8 cellular contexts compared by ENCODE assay signal in genomic region chr17:48944519-48945260, GRCh38. TPM values are rescaled to one million over a fixed set of nuclear protein-coding genes. Genes with fewer than 3 reads are reported as not detected.
DNase-seq lines count a peak whose midpoint lies in the region; ATAC-seq, FAIRE-seq and TF ChIP-seq lines count a peak whose summit lies in the region.

A gene with protein sequence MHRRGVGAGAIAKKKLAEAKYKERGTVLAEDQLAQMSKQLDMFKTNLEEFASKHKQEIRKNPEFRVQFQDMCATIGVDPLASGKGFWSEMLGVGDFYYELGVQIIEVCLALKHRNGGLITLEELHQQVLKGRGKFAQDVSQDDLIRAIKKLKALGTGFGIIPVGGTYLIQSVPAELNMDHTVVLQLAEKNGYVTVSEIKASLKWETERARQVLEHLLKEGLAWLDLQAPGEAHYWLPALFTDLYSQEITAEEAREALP (minus strand): TSS chr17:48944842. CDS start chr17:48944734, 108 bp downstream.

- peaks cover 0 to 24% (median 15%) of the 10 kb centered on the region in 4 donors for H3K36me3 ChIP-seq in upper lobe of left lung

- DNase-seq in GM12892 (ENCODE audit: insufficient read length) (peak; percentile 98), NCI-H146 treated with DMSO at 0.1 percent for 48 hours (lab: John Stamatoyannopoulos, UW; ENCODE audit: unreplicated experiment) (peak; percentile 44), amniotic epithelial cell (ENCODE audit: low read depth) (peak; percentile 84), left cardiac atrium (peak; percentile 94), posterior vena cava (ENCODE audit: low spot score) (peak; percentile 98), upper lobe of left lung (peak; percentile 90 to 100)

- peak in 1 of 4 donors; percentile 2 for TF ChIP-seq EP300 in upper lobe of left lung (IDR thresholded peaks at IDR 0.05)

- peak; percentile 87 for FAIRE-seq in GM12892 (lab: Jason Lieb, UNC)

- no peaks in the 10 kb centered on the region for H3K27me3 ChIP-seq in upper lobe of left lung

- WGBS in upper lobe of left lung, 2 donors = 3 to 5% methylated on average over 28 to 32 of the region's 55 CpGs

- intact Hi-C loops in T-helper 1 cell treated with Interleukin-12 subunit alpha and Interleukin-12 subunit beta and Interleukin-4 antibody, amounts not matched to agents 30 ng/mL and 1 ng/mL, for 36 hours (cut with micrococcal nuclease) = loop anchor here (1.0 to 10.0 kb wide), 5 partner anchors 35 to 840 kb away; partner anchors contain the start of genes ATP5MC1, CBX1 and SNX11
- intact Hi-C loops in left cardiac atrium (cut with DNase I) (no loop called here), posterior vena cava (cut with DNase I) (no loop called here)

- H3K9me3 ChIP-seq in upper lobe of left lung = no peaks in the 10 kb centered on the region

- peak within 1 kb of the TSS; percentile 68 to 93 (median 70) for H3K4me3 ChIP-seq in upper lobe of left lung

- peak in 1 of 6 experiments; percentile 7 for TF ChIP-seq CTCF in upper lobe of left lung (IDR thresholded peaks at IDR 0.05)

- TF ChIP-seq POLR2A in GM12892 (IDR thresholded peaks at IDR 0.05; ENCODE audit: low read depth, low read length) (no peak; the same call in none of the 2 replicates), upper lobe of left lung (IDR thresholded peaks at IDR 0.05) (peak in 3 of 4 donors; percentile 63 to 90 (median 70))

- H3K4me1 ChIP-seq in upper lobe of left lung = peaks cover 17 to 25% (median 24%) of the 10 kb centered on the region in 4 donors

- peak within 1 kb of the TSS; percentile 86 to 92 (median 90) for H3K27ac ChIP-seq in upper lobe of left lung

- ATAC-seq in HG02852 (IDR thresholded peaks at IDR 0.05; ENCODE audit: unreplicated experiment) (peak; percentile 86), left cardiac atrium (peak; percentile 99), upper lobe of left lung (ENCODE audit: low FRiP score in 2 of 2) (peak; percentile 92 to 99)

RNA-seq across cellular contexts. Expression of the gene that starts here (rescaled TPM):
- polyA plus RNA-seq in GM12892 (2012; ENCODE audit: missing spikeins) = 75.4 TPM
- total RNA-seq in T-helper 1 cell treated with Interleukin-12 subunit alpha and Interleukin-12 subunit beta and Interleukin-4 antibody, amounts not matched to agents 30 ng/mL and 1 ng/mL, for 36 hours = 140 and 147 TPM in 2 replicates
- total RNA-seq in left cardiac atrium (100 to 1,000 TPM in 1 of 2 donors, 10 to 100 TPM in 1; 94.7 to 109 TPM), posterior vena cava (10 to 100 TPM; 71.3 to 80.3 TPM), upper lobe of left lung (100 to 1,000 TPM in 2 of 6 donors, 10 to 100 TPM in 4; 76.5 to 110 (median 89.7) TPM)

Comparison
In these comparisons a context has a peak if more than half of its experiments do, and no peak if none do; other contexts are left out.
1. Peak in every context shown above with its lines: DNase-seq, ATAC-seq, H3K4me3 ChIP-seq and H3K27ac ChIP-seq.
2. DNase-seq: peak in every context shown above with its lines; median percentile 98 in GM12892; 98 in posterior vena cava; 95 in upper lobe of left lung; 94 in left cardiac atrium; 84 in amniotic epithelial cell; 44 in NCI-H146 treated with DMSO at 0.1 percent for 48 hours.